1 cellular context compared by ENCODE assay signal in genomic region chr12:389138-390096, GRCh38.
A peak's percentile ranks its signal among the peaks of the same experiment; 100 is the strongest.
TF ChIP-seq lines count a peak whose summit lies in the region.

Gene KDM5A, minus strand, starts transcription at chr12:389320. Its CDS starts 229 bp downstream, at chr12:389091.

TF ChIP-seq in HepG2, 621 proteins besides CTCF, POLR2A, EP300 and RAD21 (continued from another document and continues in another):
- TF ChIP-seq MYPOP (CRISPR knock-in tag; IDR thresholded peaks at IDR 0.05) (no peak), ISX (CRISPR knock-in tag; conservative IDR thresholded peaks at IDR 0.05) (no peak), ZNF292 (CRISPR knock-in tag; IDR thresholded peaks at IDR 0.05; ENCODE audit: borderline replicate concordance, low read depth) (0 out of 2 replicates have a peak, but pooled peaks have one; percentile 35), SMYD3 (CRISPR knock-in tag; IDR thresholded peaks at IDR 0.05) (no peak), ARNTL (CRISPR knock-in tag; IDR thresholded peaks at IDR 0.05) (no peak), FOXC1 (CRISPR knock-in tag; IDR thresholded peaks at IDR 0.05; ENCODE audit: borderline replicate concordance) (peak; percentile 29; the same call in 1 of the 2 replicates), CHD4 (IDR thresholded peaks at IDR 0.05; ENCODE audit: borderline replicate concordance, low read length) (no peak), ZNF101 (CRISPR knock-in tag; IDR thresholded peaks at IDR 0.05; ENCODE audit: borderline replicate concordance, low read depth) (no peak), ZNF33A (CRISPR knock-in tag; IDR thresholded peaks at IDR 0.05; ENCODE audit: borderline replicate concordance) (no peak), MXD1 (CRISPR knock-in tag; IDR thresholded peaks at IDR 0.05) (peak; percentile 48; the same call in 1 of the 2 replicates), GLI4 (CRISPR knock-in tag; IDR thresholded peaks at IDR 0.05; ENCODE audit: borderline replicate concordance) (no peak), NR2F1 (CRISPR knock-in tag; IDR thresholded peaks at IDR 0.05) (no peak), KLF15 (CRISPR knock-in tag; IDR thresholded peaks at IDR 0.05; ENCODE audit: borderline replicate concordance) (no peak), THAP8 (CRISPR knock-in tag; IDR thresholded peaks at IDR 0.05; ENCODE audit: borderline replicate concordance) (no peak), RNF219 (CRISPR knock-in tag; IDR thresholded peaks at IDR 0.05) (no peak), MTA1 (CRISPR knock-in tag; IDR thresholded peaks at IDR 0.05; ENCODE audit: borderline replicate concordance) (peak; percentile 56; the same call in 1 of the 2 replicates), NONO (IDR thresholded peaks at IDR 0.05) (no peak), NONO (CRISPR knock-in tag; conservative IDR thresholded peaks at IDR 0.05) (no peak; the same call in none of the 2 replicates), RBM39 (IDR thresholded peaks at IDR 0.05; ENCODE audit: low read depth, low read length, poor library complexity, severe bottlenecking) (no peak), SRSF1 (optimal IDR thresholded peaks at IDR 0.05; ENCODE audit: low read depth, low read length) (no peak), TRIM24 (CRISPR knock-in tag; IDR thresholded peaks at IDR 0.05) (no peak), CEBPB (IDR thresholded peaks at IDR 0.05; ENCODE audit: borderline replicate concordance, low read depth, low read length) (no peak), KLF13 (CRISPR knock-in tag; IDR thresholded peaks at IDR 0.05) (no peak), MLXIP (CRISPR knock-in tag; IDR thresholded peaks at IDR 0.05; ENCODE audit: borderline replicate concordance) (no peak), DBP (CRISPR knock-in tag; IDR thresholded peaks at IDR 0.05; ENCODE audit: not compliant biosample characterization) (no peak), ZNF569 (CRISPR knock-in tag; IDR thresholded peaks at IDR 0.05; ENCODE audit: borderline replicate concordance) (no peak), ZNF382 (CRISPR knock-in tag; IDR thresholded peaks at IDR 0.05; ENCODE audit: borderline replicate concordance) (no peak), ZBTB40 (IDR thresholded peaks at IDR 0.05) (peak; percentile 66), ZBTB40 (CRISPR knock-in tag; IDR thresholded peaks at IDR 0.05) (no peak; the same call in none of the 2 replicates), ZNF614 (CRISPR knock-in tag; IDR thresholded peaks at IDR 0.05; ENCODE audit: borderline replicate concordance) (peak; percentile 47; the same call in 1 of the 2 replicates)
